Comparison of ENCODE assay signal across 1 cellular context in the genomic region with DNA sequence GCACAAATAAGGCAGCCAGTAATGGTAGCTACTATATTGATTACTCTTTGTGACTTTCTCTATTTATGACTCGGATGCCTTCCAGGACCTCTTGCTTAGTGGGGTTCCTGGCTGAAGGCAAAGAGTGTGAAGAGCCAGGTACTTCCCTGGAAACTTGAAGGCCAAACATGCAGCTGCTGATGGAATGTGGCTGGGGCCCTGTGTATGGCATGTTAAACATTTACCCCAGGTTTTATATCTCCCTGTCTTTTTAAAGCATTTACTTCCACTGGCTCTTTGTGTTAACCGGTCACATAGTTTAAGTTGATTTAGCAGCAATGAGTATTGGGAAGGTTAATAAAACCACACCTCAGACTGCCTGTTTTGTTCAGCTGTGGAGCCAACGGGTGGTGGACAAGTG.
A peak's percentile ranks its signal among the peaks of the same experiment; 100 is the strongest.
TF ChIP-seq lines count a peak whose summit lies in the region.

No MANE protein-coding gene starts in this region.

TF ChIP-seq in HepG2, 621 proteins besides CTCF, POLR2A, EP300 and RAD21 (continued from another document):
- 0 out of 2 replicates have a peak, but pooled peaks have one; percentile 25 for TF ChIP-seq PAXIP1 (CRISPR knock-in tag; conservative IDR thresholded peaks at IDR 0.05)
- TF ChIP-seq SOX13 (IDR thresholded peaks at IDR 0.05) = no peak
- TF ChIP-seq SOX13 (CRISPR knock-in tag; conservative IDR thresholded peaks at IDR 0.05 in 1 of 2, IDR thresholded peaks at IDR 0.05 in 1 of 2) = peak in 1 of 2 experiments; percentile 18; a peak in 1 of 4 replicates
- TF ChIP-seq, protein P1, sequence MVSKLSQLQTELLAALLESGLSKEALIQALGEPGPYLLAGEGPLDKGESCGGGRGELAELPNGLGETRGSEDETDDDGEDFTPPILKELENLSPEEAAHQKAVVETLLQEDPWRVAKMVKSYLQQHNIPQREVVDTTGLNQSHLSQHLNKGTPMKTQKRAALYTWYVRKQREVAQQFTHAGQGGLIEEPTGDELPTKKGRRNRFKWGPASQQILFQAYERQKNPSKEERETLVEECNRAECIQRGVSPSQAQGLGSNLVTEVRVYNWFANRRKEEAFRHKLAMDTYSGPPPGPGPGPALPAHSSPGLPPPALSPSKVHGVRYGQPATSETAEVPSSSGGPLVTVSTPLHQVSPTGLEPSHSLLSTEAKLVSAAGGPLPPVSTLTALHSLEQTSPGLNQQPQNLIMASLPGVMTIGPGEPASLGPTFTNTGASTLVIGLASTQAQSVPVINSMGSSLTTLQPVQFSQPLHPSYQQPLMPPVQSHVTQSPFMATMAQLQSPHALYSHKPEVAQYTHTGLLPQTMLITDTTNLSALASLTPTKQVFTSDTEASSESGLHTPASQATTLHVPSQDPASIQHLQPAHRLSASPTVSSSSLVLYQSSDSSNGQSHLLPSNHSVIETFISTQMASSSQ (IDR thresholded peaks at IDR 0.05; ENCODE audit: low read depth) = 0 out of 2 replicates have a peak, but pooled peaks have one; percentile 37
- TF ChIP-seq, protein P1 (CRISPR knock-in tag; IDR thresholded peaks at IDR 0.05; ENCODE audit: borderline replicate concordance) = no peak
- TF ChIP-seq ARID5B (CRISPR knock-in tag; IDR thresholded peaks at IDR 0.05) = 0 out of 2 replicates have a peak, but pooled peaks have one; percentile 13
- no peak for TF ChIP-seq KLF9 (CRISPR knock-in tag; IDR thresholded peaks at IDR 0.05; ENCODE audit: low read depth)
